Comparison of ENCODE assay signal across 10 cellular contexts in genomic region chr2:128396500-128396891, GRCh38.
DNase-seq lines count a peak whose midpoint lies in the region; ATAC-seq and TF ChIP-seq lines count a peak whose summit lies in the region.
"Had no signal": no experiment of that assay in that cellular context is flagged by ENCODE, and none has a peak within 500 bp of the region (broad histone marks: within the 10 kb centered on the region; RNA-seq: fewer than 3 reads in every experiment).

No MANE protein-coding gene starts in this region.

- no peaks in the 10 kb centered on the region for H3K79me2 ChIP-seq in H9 (ENCODE audit: insufficient read depth, low read length)

- H3K4me1 Mint-ChIP-seq in H9: peaks cover 22 to 25% of the 10 kb centered on the region in 2 experiments
- no peaks in the 10 kb centered on the region for H3K4me1 Mint-ChIP-seq in activated naive CD4-positive, alpha-beta T cell treated with anti-CD3 and anti-CD28 coated beads, Interleukin-2, amount 10 ng/mL, durations not matched to agents 7 days and 5 days
- no peaks in the 10 kb centered on the region for H3K4me1 Mint-ChIP-seq in activated T-helper 17 cell treated with anti-CD3 and anti-CD28 coated beads, Interleukin-2, amount 50 U/mL, for 72 hours

- DNase-seq in H9: peak; percentile 80
- peak; percentile 60 for DNase-seq in NCI-H69 (lab: John Stamatoyannopoulos, UW)
- DNase-seq in epithelial cell of esophagus (ENCODE audit: low read depth): peak; percentile 54
- DNase-seq in activated CD4-positive, CD25-positive, alpha-beta regulatory T cell treated with anti-CD3 and anti-CD28 coated beads, Interleukin-2, amount 50 U/mL, for 72 hours: no peak
- DNase-seq in activated naive CD4-positive, alpha-beta T cell treated with anti-CD3 and anti-CD28 coated beads, Interleukin-2, amount 10 ng/mL, durations not matched to agents 7 days and 5 days: no peak
- DNase-seq: CD4-positive, alpha-beta T cell had no signal

- H3K18ac ChIP-seq in H9 (ENCODE audit: insufficient read length, low read depth, low read length): no peak overlapping the region

- no peak overlapping the region for H2BK20ac ChIP-seq in H9 (ENCODE audit: low read depth, low read length, poor library complexity, severe bottlenecking)

- H3K27ac ChIP-seq in H9 (ENCODE audit: insufficient read length, low read depth, low read length): no peak overlapping the region
- H3K27ac ChIP-seq: gastroesophageal sphincter had no signal

- no peak overlapping the region for H2BK5ac ChIP-seq in H9 (ENCODE audit: insufficient read length, low read length)

- H2AFZ ChIP-seq in H9 (ENCODE audit: low read length) (no peak overlapping the region), neuron (ENCODE audit: low read depth, low read length) (peak overlapping the region; percentile 36)

- H3K9me3 Mint-ChIP-seq in H9: peaks cover 0 to 8% of the 10 kb centered on the region in 2 experiments; a peak in 2 of 5 replicates
- no peaks in the 10 kb centered on the region for H3K9me3 Mint-ChIP-seq in activated naive CD4-positive, alpha-beta T cell treated with anti-CD3 and anti-CD28 coated beads, Interleukin-2, amount 10 ng/mL, durations not matched to agents 7 days and 5 days
- no peaks in the 10 kb centered on the region for H3K9me3 Mint-ChIP-seq in activated T-helper 17 cell treated with anti-CD3 and anti-CD28 coated beads, Interleukin-2, amount 50 U/mL, for 72 hours
- H3K9me3 Mint-ChIP-seq: CD4-positive, alpha-beta T cell had no signal

- no peaks in the 10 kb centered on the region for H3K79me1 ChIP-seq in H9 (ENCODE audit: insufficient read depth, low read depth, low read length, poor library complexity, severe bottlenecking)

- no peaks in the 10 kb centered on the region for H3K9me3 ChIP-seq in H9 (ENCODE audit: control insufficient read depth, low read depth, low read length)
- no peaks in the 10 kb centered on the region for H3K9me3 ChIP-seq in neuron (ENCODE audit: low read length)
- H3K9me3 ChIP-seq: gastroesophageal sphincter had no signal

- H3K4me1 ChIP-seq in H9 (ENCODE audit: insufficient read depth, low read length): peaks cover 4% of the 10 kb centered on the region; the same call in 1 of the 2 replicates
- peaks cover 19% of the 10 kb centered on the region for H3K4me1 ChIP-seq in neuron (ENCODE audit: insufficient read depth, low read length)
- H3K4me1 ChIP-seq: gastroesophageal sphincter had no signal

- peak overlapping the region; percentile 24 for H3K4me2 ChIP-seq in H9 (ENCODE audit: insufficient read depth, insufficient read length, low read length)

- no peak overlapping the region for H3T11ph ChIP-seq in H9 (ENCODE audit: low read length)

- WGBS in H9 (ENCODE audit: extremely low coverage, insufficient read length, low lambda C conversion rate): no CpG with 5 or more reads among the region's 7 CpGs

- no peak overlapping the region for H3K4ac ChIP-seq in H9 (ENCODE audit: low read depth, low read length)

- H3K27me3 ChIP-seq in H9 (ENCODE audit: insufficient read depth, low read length) (no peaks in the 10 kb centered on the region), neuron (ENCODE audit: insufficient read depth, low read length) (no peaks in the 10 kb centered on the region)
- H3K27me3 ChIP-seq: gastroesophageal sphincter had no signal

- H3K14ac ChIP-seq in H9 (ENCODE audit: insufficient read depth, low read length): no peak overlapping the region

- no peak overlapping the region for H2BK12ac ChIP-seq in H9 (ENCODE audit: insufficient read length, low read depth, low read length)

- TF ChIP-seq CTCF in H9 (conservative IDR thresholded peaks at IDR 0.05) (no peak), epithelial cell of esophagus (IDR thresholded peaks at IDR 0.05; ENCODE audit: insufficient read depth, low read depth, low read length, missing control alignments) (no peak)

- no peak overlapping the region for H4K91ac ChIP-seq in H9 (ENCODE audit: insufficient read length, low read depth, low read length)

- no peaks in the 10 kb centered on the region for H3K36me3 ChIP-seq in neuron (ENCODE audit: insufficient read depth, low read length)
- H3K36me3 ChIP-seq: gastroesophageal sphincter had no signal

- H3K36me3 Mint-ChIP-seq in H9 (ENCODE audit: insufficient read depth in 1 of 3, low read depth in 3 of 3): peaks cover 0 to 13% (median 0%) of the 10 kb centered on the region in 3 experiments; a peak in 2 of 7 replicates
- H3K36me3 Mint-ChIP-seq in activated naive CD4-positive, alpha-beta T cell treated with anti-CD3 and anti-CD28 coated beads, Interleukin-2, amount 10 ng/mL, durations not matched to agents 7 days and 5 days: no peaks in the 10 kb centered on the region
- no peaks in the 10 kb centered on the region for H3K36me3 Mint-ChIP-seq in activated T-helper 17 cell treated with anti-CD3 and anti-CD28 coated beads, Interleukin-2, amount 50 U/mL, for 72 hours (ENCODE audit: low read depth)

- H3K4me3 Mint-ChIP-seq in H9: peak overlapping the region; percentile 6 to 25; a peak in 2 of 5 replicates
- no peak overlapping the region for H3K4me3 Mint-ChIP-seq in activated naive CD4-positive, alpha-beta T cell treated with anti-CD3 and anti-CD28 coated beads, Interleukin-2, amount 10 ng/mL, durations not matched to agents 7 days and 5 days
- no peak overlapping the region for H3K4me3 Mint-ChIP-seq in activated T-helper 17 cell treated with anti-CD3 and anti-CD28 coated beads, Interleukin-2, amount 50 U/mL, for 72 hours
- H3K4me3 Mint-ChIP-seq: CD4-positive, alpha-beta T cell had no signal

- H3K56ac ChIP-seq in H9 (ENCODE audit: insufficient read length, low read depth, low read length): no peak overlapping the region

- H3K27me3 Mint-ChIP-seq in H9 (ENCODE audit: low read depth): peaks cover 2% of the 10 kb centered on the region; the same call in 1 of the 2 replicates
- no peaks in the 10 kb centered on the region for H3K27me3 Mint-ChIP-seq in activated naive CD4-positive, alpha-beta T cell treated with anti-CD3 and anti-CD28 coated beads, Interleukin-2, amount 10 ng/mL, durations not matched to agents 7 days and 5 days
- peaks cover 5% of the 10 kb centered on the region for H3K27me3 Mint-ChIP-seq in activated T-helper 17 cell treated with anti-CD3 and anti-CD28 coated beads, Interleukin-2, amount 50 U/mL, for 72 hours
- H3K27me3 Mint-ChIP-seq: CD4-positive, alpha-beta T cell had no signal

- no peak overlapping the region for H4K8ac ChIP-seq in H9 (replicated peaks; ENCODE audit: insufficient read length, low read depth, low read length)

- H3K23me2 ChIP-seq in H9 (ENCODE audit: insufficient read length, low read depth, low read length, poor library complexity, severe bottlenecking): no peaks in the 10 kb centered on the region

- H3K27ac Mint-ChIP-seq in H9: peak overlapping the region in 2 of 3 experiments; percentile 45 to 88; a peak in 2 of 7 replicates
- H3K27ac Mint-ChIP-seq in activated naive CD4-positive, alpha-beta T cell treated with anti-CD3 and anti-CD28 coated beads, Interleukin-2, amount 10 ng/mL, durations not matched to agents 7 days and 5 days: no peak overlapping the region
- H3K27ac Mint-ChIP-seq in activated T-helper 17 cell treated with anti-CD3 and anti-CD28 coated beads, Interleukin-2, amount 50 U/mL, for 72 hours: no peak overlapping the region
- H3K27ac Mint-ChIP-seq: CD4-positive, alpha-beta T cell had no signal

- ATAC-seq in HG03432 (IDR thresholded peaks at IDR 0.05; ENCODE audit: unreplicated experiment): no peak
- ATAC-seq in activated T-helper 17 cell treated with anti-CD3 and anti-CD28 coated beads, Interleukin-2, amount 50 U/mL, for 72 hours (replicated peaks): no peak
- ATAC-seq: gastroesophageal sphincter had no signal

- H3K4me3 ChIP-seq in epithelial cell of esophagus (ENCODE audit: low read length): no peak overlapping the region
- H3K4me3 ChIP-seq in neuron (ENCODE audit: low read length): peak overlapping the region; percentile 4
- H3K4me3 ChIP-seq: gastroesophageal sphincter had no signal

- H2BK15ac ChIP-seq in H9 (ENCODE audit: low read depth, low read length): no peak overlapping the region

- H2AK5ac ChIP-seq in H9 (ENCODE audit: insufficient read length, low read length): no peak overlapping the region

- H4K20me1 ChIP-seq in H9 (ENCODE audit: control insufficient read depth, insufficient read depth, insufficient read length): no peaks in the 10 kb centered on the region

- H2BK120ac ChIP-seq in H9 (ENCODE audit: low read depth, low read length, poor library complexity, severe bottlenecking): no peak overlapping the region

- H4K5ac ChIP-seq in H9 (ENCODE audit: insufficient read length, low read depth, low read length): no peak overlapping the region

- H3K23ac ChIP-seq in H9 (ENCODE audit: insufficient read length, low read depth, low read length): no peak overlapping the region

- no peak overlapping the region for H3K9ac ChIP-seq in H9 (ENCODE audit: extremely low read depth, insufficient read length, low read length)

- CTCF ChIA-PET in activated naive CD4-positive, alpha-beta T cell treated with anti-CD3 and anti-CD28 coated beads, Interleukin-2, amount 10 ng/mL, durations not matched to agents 7 days and 5 days (lab: Charles Lee): no interaction called here

Comparison
In these comparisons a context has a peak if more than half of its experiments do, and no peak if none do; other contexts are left out.
1. DNase-seq: peak in H9 (single experiment), NCI-H69 (single experiment) and epithelial cell of esophagus (single experiment); none in activated CD4-positive, CD25-positive, alpha-beta regulatory T cell treated with anti-CD3 and anti-CD28 coated beads, Interleukin-2, amount 50 U/mL, for 72 hours (single experiment) and activated naive CD4-positive, alpha-beta T cell treated with anti-CD3 and anti-CD28 coated beads, Interleukin-2, amount 10 ng/mL, durations not matched to agents 7 days and 5 days (single experiment).
2. H3K27ac Mint-ChIP-seq: peak in H9 (2 of 3); none in activated naive CD4-positive, alpha-beta T cell treated with anti-CD3 and anti-CD28 coated beads, Interleukin-2, amount 10 ng/mL, durations not matched to agents 7 days and 5 days (single experiment) and activated T-helper 17 cell treated with anti-CD3 and anti-CD28 coated beads, Interleukin-2, amount 50 U/mL, for 72 hours (single experiment).
3. H3K4me3 Mint-ChIP-seq: peak in H9 (2 of 2); none in activated naive CD4-positive, alpha-beta T cell treated with anti-CD3 and anti-CD28 coated beads, Interleukin-2, amount 10 ng/mL, durations not matched to agents 7 days and 5 days (single experiment) and activated T-helper 17 cell treated with anti-CD3 and anti-CD28 coated beads, Interleukin-2, amount 50 U/mL, for 72 hours (single experiment).